1 cellular context compared by ENCODE assay signal in genomic region chr6:31634969-31635575, GRCh38.
TF ChIP-seq lines count a peak whose summit lies in the region.

No MANE protein-coding gene starts in this region.

TF ChIP-seq in liver, 16 proteins besides CTCF, POLR2A, EP300 and RAD21:
- TF ChIP-seq ATF3 (IDR thresholded peaks at IDR 0.05) (no peak), RXRA (IDR thresholded peaks at IDR 0.05) (peak; percentile 59 to 60), YY1 (IDR thresholded peaks at IDR 0.05) (no peak), JUND (IDR thresholded peaks at IDR 0.05) (no peak), SP1 (IDR thresholded peaks at IDR 0.05) (peak; percentile 77), HNF4A (conservative IDR thresholded peaks at IDR 0.05) (peak; percentile 43)
TF ChIP-seq in liver: peak in this region for 3.
